10 cellular contexts compared by ENCODE assay signal in the genomic region with DNA sequence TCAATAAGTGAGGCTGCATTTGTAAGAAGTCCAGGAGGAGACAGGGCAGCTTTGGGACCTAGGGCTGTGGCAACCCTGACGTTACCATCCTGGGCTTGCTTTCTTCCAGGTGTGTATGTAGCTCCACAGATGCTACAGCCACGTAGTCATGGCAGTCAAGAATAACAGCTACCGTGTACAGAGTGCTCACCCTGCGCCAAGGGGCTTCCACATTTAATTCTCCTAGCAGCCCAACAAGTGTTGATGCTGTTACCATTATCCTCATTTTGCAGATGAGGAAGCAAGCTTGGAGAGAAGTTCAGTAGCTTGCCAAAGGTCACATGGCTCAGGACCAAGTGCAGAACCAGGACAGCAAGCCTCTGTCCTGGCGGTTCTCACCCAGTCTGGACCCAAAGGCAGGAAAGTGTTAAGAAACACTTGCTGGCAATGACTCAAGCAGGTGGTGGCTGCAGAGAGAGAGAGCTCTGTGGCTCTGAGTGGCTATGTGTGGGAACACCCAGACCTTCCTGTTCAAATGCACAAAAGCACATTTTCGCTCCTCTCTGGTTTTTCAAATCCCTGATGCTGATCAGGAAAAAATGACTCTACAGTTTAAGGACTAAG.
DNase-seq lines count a peak whose midpoint lies in the region; ATAC-seq and TF ChIP-seq lines count a peak whose summit lies in the region.
"Had no signal": no experiment of that assay in that cellular context is flagged by ENCODE, and none has a peak within 500 bp of the region (broad histone marks: within the 10 kb centered on the region; RNA-seq: fewer than 3 reads in every experiment).

No MANE protein-coding gene starts in this region.

- no peak for TF ChIP-seq CTCF in cardiac fibroblast (IDR thresholded peaks at IDR 0.05; ENCODE audit: low read depth, low read length)

- in situ Hi-C loops in G401 (cut with HindIII; ENCODE audit: low sequenced_read_pairs) = no loop called here

- H3K4me3 ChIP-seq in cardiac fibroblast (replicated peaks in 1 of 2; ENCODE audit: low read depth in 2 of 2, low read length in 2 of 2) = no peak overlapping the region

- DNase-seq in G401 (ENCODE audit: low spot score) = peak; percentile 7
- peak; percentile 10 for DNase-seq in NCI-H2029 treated with DMSO at 0.1 percent for 48 hours (lab: John Stamatoyannopoulos, UW)
- peak; percentile 39 to 54 for DNase-seq in cardiac fibroblast (ENCODE audit: low read depth in 2 of 2)
- peak; percentile 41 for DNase-seq in midbrain (lab: John Stamatoyannopoulos, UW)
- DNase-seq in stimulated activated naive CD4-positive, alpha-beta T cell (lab: John Stamatoyannopoulos, UW) = no peak
- DNase-seq: erythroblast, NCI-H774 had no signal

- ATAC-seq in GM21390 (IDR thresholded peaks at IDR 0.05; ENCODE audit: unreplicated experiment) = no peak
- no peak for ATAC-seq in HG03280 (IDR thresholded peaks at IDR 0.05; ENCODE audit: unreplicated experiment)
- no peak for ATAC-seq in GM18511 (IDR thresholded peaks at IDR 0.05; ENCODE audit: unreplicated experiment)

Comparison
In these comparisons a context has a peak if more than half of its experiments do, and no peak if none do; other contexts are left out.
1. DNase-seq: peak in G401 (single experiment), NCI-H2029 treated with DMSO at 0.1 percent for 48 hours (single experiment), cardiac fibroblast (2 of 2) and midbrain (single experiment); none in stimulated activated naive CD4-positive, alpha-beta T cell (0 of 6).